Comparison of ENCODE assay signal across 22 cellular contexts in the genomic region with DNA sequence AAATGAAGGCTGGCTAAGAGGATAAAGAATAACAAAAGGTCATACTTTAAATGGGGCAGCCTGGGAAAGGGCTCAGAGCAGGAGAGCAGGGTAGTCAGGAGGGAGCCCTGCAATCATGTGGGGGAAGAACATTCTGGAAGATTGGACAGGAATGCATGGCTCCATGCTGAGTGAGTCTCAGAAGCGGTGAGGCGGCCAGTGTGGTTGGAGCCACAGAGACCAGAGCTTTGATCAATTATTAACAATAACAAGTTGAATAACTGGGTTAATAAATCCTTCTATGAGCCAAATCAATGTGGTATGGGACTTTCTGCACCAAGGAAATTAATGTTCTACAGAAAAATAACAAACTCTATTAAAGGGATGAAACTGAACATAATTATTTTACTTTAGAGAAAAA. TPM values are rescaled to one million over a fixed set of nuclear protein-coding genes. Genes with fewer than 3 reads are reported as not detected.
DNase-seq lines count a peak whose midpoint lies in the region; ATAC-seq, FAIRE-seq and TF ChIP-seq lines count a peak whose summit lies in the region.
"Had no signal": no experiment of that assay in that cellular context is flagged by ENCODE, and none has a peak within 500 bp of the region (broad histone marks: within the 10 kb centered on the region; RNA-seq: fewer than 3 reads in every experiment).

No MANE protein-coding gene starts in this region.

- CTCF ChIA-PET in HepG2 (lab: Yijun Ruan, JAX; ENCODE audit: low intra/inter-chr PET ratio, low total read pairs) (no interaction called here), A673 (lab: Charles Lee) (no interaction called here), HEK293T (lab: Yijun Ruan, JAX) (no interaction called here)

- H2AFZ ChIP-seq in HepG2 (ENCODE audit: low read length) = no peak overlapping the region

- H3K36me3 Mint-ChIP-seq in chondrocyte (ENCODE audit: low read depth) = peaks cover 32% of the 10 kb centered on the region

- TF ChIP-seq RAD21 in liver (IDR thresholded peaks at IDR 0.05) = no peak
- TF ChIP-seq RAD21 in HepG2 (CRISPR knock-in tag; IDR thresholded peaks at IDR 0.05) = no peak

- H3K27ac Mint-ChIP-seq in chondrocyte (ENCODE audit: unreplicated experiment) = peak overlapping the region; percentile 4
- H3K27ac Mint-ChIP-seq: activated naive CD8-positive, alpha-beta T cell; stimulated activated naive B cell treated with anti-CD40 and anti-IgM and Interleukin-4, amounts not matched to agents 10 μg/mL and 1 μg/mL and 100 μg/mL, for 72 hours had no signal

- H3K27me3 Mint-ChIP-seq in chondrocyte (ENCODE audit: low read depth) = no peaks in the 10 kb centered on the region
- H3K27me3 Mint-ChIP-seq: activated naive CD8-positive, alpha-beta T cell; stimulated activated naive B cell treated with anti-CD40 and anti-IgM and Interleukin-4, amounts not matched to agents 10 μg/mL and 1 μg/mL and 100 μg/mL, for 72 hours had no signal

- H3K4me1 Mint-ChIP-seq in chondrocyte (ENCODE audit: low read depth) = peaks cover 65% of the 10 kb centered on the region

- intact Hi-C loops in HepG2 (cut with micrococcal nuclease; ENCODE audit: unreplicated experiment) (no loop called here), A673 (cut with micrococcal nuclease; ENCODE audit: unreplicated experiment) (no loop called here)

- peak overlapping the region; percentile 58 to 80 for H3K27ac ChIP-seq in liver (ENCODE audit: low read depth in 1 of 2, low read length in 2 of 2)
- no peak overlapping the region for H3K27ac ChIP-seq in HepG2 (ENCODE audit: extremely low read length, insufficient read depth, low read length)
- no peak overlapping the region for H3K27ac ChIP-seq in A673 (ENCODE audit: low read depth, low read length, poor library complexity, severe bottlenecking)
- H3K27ac ChIP-seq: BLaER1, tibial nerve, WERI-Rb-1 had no signal

- in situ Hi-C loops in HepG2 (cut with HindIII; ENCODE audit: extremely low pct_ligation_motif_present, low pct_unique_long_range_greater_than_20kb) = no loop called here

- no peak overlapping the region for H3K4me3 Mint-ChIP-seq in chondrocyte (ENCODE audit: unreplicated experiment)
- H3K4me3 Mint-ChIP-seq: activated naive CD8-positive, alpha-beta T cell; stimulated activated naive B cell treated with anti-CD40 and anti-IgM and Interleukin-4, amounts not matched to agents 10 μg/mL and 1 μg/mL and 100 μg/mL, for 72 hours had no signal

- H3K36me3 ChIP-seq in liver (ENCODE audit: control insufficient read depth in 4 of 4, insufficient read depth in 3 of 4, low read depth in 1 of 4, low read length in 3 of 4) (peaks cover 3 to 16% (median 10%) of the 10 kb centered on the region in 4 donors), HepG2 (replicated peaks in 1 of 2; ENCODE audit: control insufficient read depth in 1 of 2, insufficient read depth in 2 of 2, low read length in 2 of 2) (peaks cover 17 to 54% of the 10 kb centered on the region in 2 experiments; a peak in 4 of 5 replicates), A673 (ENCODE audit: insufficient read depth, low read length, poor library complexity, severe bottlenecking) (peaks cover 12% of the 10 kb centered on the region)

- TF ChIP-seq CTCF in liver (IDR thresholded peaks at IDR 0.05; ENCODE audit: low read depth, low read length, missing input control) (no peak), HepG2 (CRISPR knock-in tag; IDR thresholded peaks at IDR 0.05) (no peak), chondrocyte (IDR thresholded peaks at IDR 0.05) (no peak), A673 (conservative IDR thresholded peaks at IDR 0.05; ENCODE audit: low read depth, low read length) (no peak)

- TF ChIP-seq EP300 in HepG2 (IDR thresholded peaks at IDR 0.05; ENCODE audit: low read depth in 2 of 2, low read length in 2 of 2) (no peak), HepG2 (CRISPR knock-in tag; IDR thresholded peaks at IDR 0.05; ENCODE audit: borderline replicate concordance) (no peak)

- WGBS in liver = 42% methylated on average over 2 of the region's 2 CpGs
- 97% methylated on average over 2 of the region's 2 CpGs for WGBS in HepG2 (ENCODE audit: low lambda C conversion rate)

- DNase-seq in HepG2 (ENCODE audit: low spot score) (no peak), chondrocyte (ENCODE audit: low spot score) (no peak), A673 (ENCODE audit: low spot score) (no peak), HEK293T (ENCODE audit: extremely low spot score) (no peak), DMS53 (lab: John Stamatoyannopoulos, UW) (no peak)
- DNase-seq: 8988T; effector CD4-positive, alpha-beta T cell; GOT3; mammary epithelial cell; MV-4-11; NCI-H2081 treated with DMSO at 0.1 percent for 48 hours; NCI-H524; stimulated activated naive B cell treated with anti-CD40 and anti-IgM and Interleukin-4, amounts not matched to agents 10 μg/mL and 1 μg/mL and 100 μg/mL, for 72 hours; T-helper 1 cell; WERI-Rb-1 had no signal

- ATAC-seq in HepG2 (no peak), HG03060 (IDR thresholded peaks at IDR 0.05; ENCODE audit: low read depth, unreplicated experiment) (peak; percentile 47), GM18517 (IDR thresholded peaks at IDR 0.05; ENCODE audit: unreplicated experiment) (no peak)
- ATAC-seq: stimulated activated naive B cell treated with anti-CD40 and anti-IgM and Interleukin-4, amounts not matched to agents 10 μg/mL and 1 μg/mL and 100 μg/mL, for 72 hours had no signal

- H3K27me3 ChIP-seq in liver (ENCODE audit: control insufficient read depth in 4 of 4, insufficient read depth in 4 of 4, low read length in 3 of 4) = no peaks in the 10 kb centered on the region
- no peaks in the 10 kb centered on the region for H3K27me3 ChIP-seq in HepG2 (ENCODE audit: control insufficient read depth in 1 of 2, insufficient read depth in 2 of 2, low read length in 2 of 2)
- no peaks in the 10 kb centered on the region for H3K27me3 ChIP-seq in A673 (replicated peaks; ENCODE audit: insufficient read depth, low read depth, low read length, poor library complexity)
- H3K27me3 ChIP-seq: BLaER1, cardiac muscle cell, tibial nerve had no signal

- no peak for FAIRE-seq in HepG2 (lab: Jason Lieb, UNC)

- H3K4me1 ChIP-seq in liver (ENCODE audit: control insufficient read depth in 4 of 4, insufficient read depth in 4 of 4, low read length in 3 of 4) = peaks cover 2 to 26% (median 17%) of the 10 kb centered on the region in 4 donors
- H3K4me1 ChIP-seq in HepG2 (ENCODE audit: insufficient read depth, low read length) = no peaks in the 10 kb centered on the region
- H3K4me1 ChIP-seq in A673 (ENCODE audit: insufficient read depth, low read length, poor library complexity, severe bottlenecking) = no peaks in the 10 kb centered on the region
- H3K4me1 ChIP-seq: BLaER1, tibial nerve had no signal

- no TSS peak for BruUV-seq in HepG2 (replicated peaks; lab: Mats Ljungman, UMichigan)
- BruUV-seq in A673 (replicated peaks; lab: Mats Ljungman, UMichigan) = no TSS peak

- no peak for TF ChIP-seq POLR2A in HepG2 (IDR thresholded peaks at IDR 0.05; ENCODE audit: insufficient read depth in 1 of 2, low read depth in 2 of 2, low read length in 2 of 2)

- no peak overlapping the region for H3K4me3 ChIP-seq in liver (ENCODE audit: low read depth in 1 of 3, low read length in 3 of 3)
- H3K4me3 ChIP-seq in HepG2 (replicated peaks in 1 of 3; ENCODE audit: insufficient read depth in 1 of 3, low read depth in 2 of 3, low read length in 3 of 3) = no peak overlapping the region
- H3K4me3 ChIP-seq in A673 (ENCODE audit: low read depth, low read length, poor library complexity, severe bottlenecking) = no peak overlapping the region
- H3K4me3 ChIP-seq: BLaER1, cardiac muscle cell, tibial nerve had no signal

- H3K9me3 ChIP-seq in liver (ENCODE audit: control insufficient read depth in 4 of 4, low read length in 3 of 4) = no peaks in the 10 kb centered on the region
- no peaks in the 10 kb centered on the region for H3K9me3 ChIP-seq in HepG2 (ENCODE audit: low read length)
- H3K9me3 ChIP-seq in A673 (ENCODE audit: low read depth, low read length, poor library complexity, severe bottlenecking) = no peaks in the 10 kb centered on the region
- H3K9me3 ChIP-seq: BLaER1, tibial nerve had no signal

- H3K9ac ChIP-seq in liver (ENCODE audit: low read depth in 1 of 2, low read length in 2 of 2) = no peak overlapping the region
- H3K9ac ChIP-seq in HepG2 (ENCODE audit: insufficient read depth, low read depth, low read length) = no peak overlapping the region
- H3K9ac ChIP-seq: BLaER1 had no signal

- no peak overlapping the region for H3K4me2 ChIP-seq in HepG2 (ENCODE audit: low read depth, low read length)
- H3K4me2 ChIP-seq: BLaER1 had no signal

- 0 out of 2 replicates have a peak, but pooled peaks cover 3% of the 10 kb centered on the region for H4K20me1 ChIP-seq in HepG2 (ENCODE audit: insufficient read depth, low read length)
- H4K20me1 ChIP-seq: BLaER1 had no signal

- H3K79me2 ChIP-seq in HepG2 (ENCODE audit: insufficient read depth, low read length) = no peaks in the 10 kb centered on the region

- no peaks in the 10 kb centered on the region for H3K9me3 Mint-ChIP-seq in chondrocyte (ENCODE audit: low read depth)
- H3K9me3 Mint-ChIP-seq: stimulated activated naive B cell treated with anti-CD40 and anti-IgM and Interleukin-4, amounts not matched to agents 10 μg/mL and 1 μg/mL and 100 μg/mL, for 72 hours had no signal

- POLR2A ChIA-PET in HepG2 (lab: Yijun Ruan, JAX) (no interaction called here), A673 (lab: Charles Lee; ENCODE audit: low non-redundant PET) (no interaction called here), HEK293T (lab: Yijun Ruan, JAX) (no interaction called here)

RNA-seq across cellular contexts. Expression of a gene that starts 57.9 kb away (rescaled TPM):
- 10 to 100 TPM; 30.5 to 56.0 TPM for total RNA-seq in liver
- polyA plus RNA-seq in liver = 10 to 100 TPM in 1 of 2 donors, 1 to 10 TPM in 1; 9.1 to 16.4 TPM
- total RNA-seq in HepG2 (2016; rRNA removed; fragmentation: Illumina TruSeq; extraction: Trizol) = 39.7 and 66.9 TPM in 2 replicates
- total RNA-seq in HepG2 (2016; cell fraction: cytosol; rRNA removed; fragmentation: Illumina TruSeq; extraction: Trizol; ENCODE audit: low read depth) = 8.8 and 11.8 TPM in 2 replicates
- total RNA-seq in HepG2 (2016; cell fraction: insoluble cytoplasmic fraction; rRNA removed; fragmentation: Illumina TruSeq; extraction: Trizol) = 39.2 and 73.4 TPM in 2 replicates
- total RNA-seq in HepG2 (2016; cell fraction: membrane; rRNA removed; fragmentation: Illumina TruSeq; extraction: Trizol) = 21.6 and 37.2 TPM in 2 replicates
- 16.0 and 21.7 TPM in 2 replicates for total RNA-seq in HepG2 (2016; cell fraction: nucleus; rRNA removed; fragmentation: Illumina TruSeq; extraction: Trizol)
- 6.2 and 10.5 TPM in 2 replicates for polyA plus RNA-seq in HepG2 (2011; rRNA removed)
- 2.1 and 4.5 TPM in 2 replicates for polyA plus RNA-seq in HepG2 (2011; cell fraction: cytosol; rRNA removed)
- polyA plus RNA-seq in HepG2 (2011; cell fraction: nucleus; rRNA removed) = 3.3 and 5.6 TPM in 2 replicates
- polyA plus RNA-seq in HepG2 (2012) = 12.7 and 12.8 TPM in 2 replicates
- 8.6 and 9.2 TPM in 2 replicates for polyA plus RNA-seq in HepG2 (2016; cell fraction: cytosol; fragmentation: Illumina TruSeq; extraction: Trizol; ENCODE audit: low read depth)
- 36.8 and 40.1 TPM in 2 replicates for polyA plus RNA-seq in HepG2 (2016; cell fraction: insoluble cytoplasmic fraction; fragmentation: Illumina TruSeq; extraction: Trizol; ENCODE audit: low read depth)
- 14.1 and 15.5 TPM in 2 replicates for polyA plus RNA-seq in HepG2 (2016; cell fraction: membrane; fragmentation: Illumina TruSeq; extraction: Trizol; ENCODE audit: low read depth)
- 14.8 and 21.0 TPM in 2 replicates for polyA plus RNA-seq in HepG2 (2016; cell fraction: nucleus; fragmentation: Illumina TruSeq; extraction: Trizol; ENCODE audit: insufficient read depth, low read depth)
- 6.2 and 25.5 TPM in 2 replicates for polyA minus RNA-seq in HepG2 (2011; rRNA and poly(A)+ RNA removed; ENCODE audit: low replicate concordance)
- polyA minus RNA-seq in HepG2 (2011; cell fraction: cytosol; rRNA and poly(A)+ RNA removed) = 17.4 and 25.9 TPM in 2 replicates
- 19.4 and 20.2 TPM in 2 replicates for polyA minus RNA-seq in HepG2 (2011; cell fraction: nucleus; rRNA and poly(A)+ RNA removed)
- total RNA-seq in chondrocyte = 48.1 to 53.5 TPM (median 52.6 TPM) in 3 replicates
- total RNA-seq in A673 (2021) = 60.9 and 75.3 TPM in 2 replicates

Comparison
In these comparisons a context has a peak if more than half of its experiments do, and no peak if none do; other contexts are left out.
1. H3K27ac ChIP-seq: peak in liver (2 of 2); none in HepG2 (single experiment) and A673 (single experiment).